18 cellular contexts compared by ENCODE assay signal in genomic region chr14:88007608-88008007, GRCh38. TPM values are rescaled to one million over a fixed set of nuclear protein-coding genes. Genes with fewer than 3 reads are reported as not detected.
A peak's percentile ranks its signal among the peaks of the same experiment; 100 is the strongest.
DNase-seq lines count a peak whose midpoint lies in the region; ATAC-seq and TF ChIP-seq lines count a peak whose summit lies in the region.
"Had no signal": no experiment of that assay in that cellular context is flagged by ENCODE, and none has a peak within 500 bp of the region (broad histone marks: within the 10 kb centered on the region; RNA-seq: fewer than 3 reads in every experiment).

No MANE protein-coding gene starts in this region.

- H3K36me3 ChIP-seq in CD4-positive, alpha-beta memory T cell (ENCODE audit: insufficient read depth, low read length), result peaks cover 12% of the 10 kb centered on the region
- H3K36me3 ChIP-seq: ascending aorta had no signal

- intact Hi-C loops in CD14-positive monocyte (cut with micrococcal nuclease), result loop anchor here in 1 of 2 donors (10.0 kb wide), 1 partner anchor 377 kb away; the partner anchor contains the start of gene SPATA7
- intact Hi-C loops in CD4-positive, alpha-beta memory T cell (cut with micrococcal nuclease), result loop anchor here (5.0 kb wide), 1 partner anchor 550 kb away; the partner anchor contains the start of gene PTPN21

- peaks cover 0 to 1% (median 0%) of the 10 kb centered on the region in 3 donors for H3K27me3 Mint-ChIP-seq in CD14-positive monocyte (ENCODE audit: low read depth in 3 of 3)
- H3K27me3 Mint-ChIP-seq in CD4-positive, alpha-beta memory T cell, result no peaks in the 10 kb centered on the region
- no peaks in the 10 kb centered on the region for H3K27me3 Mint-ChIP-seq in activated CD8-positive, alpha-beta T cell treated with anti-CD3 and anti-CD28 coated beads, Interleukin-2, amount 10 ng/mL, durations not matched to agents 7 days and 5 days (ENCODE audit: low read depth)
- H3K27me3 Mint-ChIP-seq in memory B cell, result no peaks in the 10 kb centered on the region

- no peaks in the 10 kb centered on the region for H3K27me3 ChIP-seq in CD4-positive, alpha-beta memory T cell (ENCODE audit: insufficient read depth, low read length)
- H3K27me3 ChIP-seq: ascending aorta, foreskin keratinocyte had no signal

- H3K36me3 Mint-ChIP-seq in CD14-positive monocyte, result peaks cover 40 to 46% of the 10 kb centered on the region in 2 donors
- H3K36me3 Mint-ChIP-seq in CD4-positive, alpha-beta memory T cell, result peaks cover 34 to 52% of the 10 kb centered on the region in 2 donors
- peaks cover 63% of the 10 kb centered on the region for H3K36me3 Mint-ChIP-seq in activated CD8-positive, alpha-beta T cell treated with anti-CD3 and anti-CD28 coated beads, Interleukin-2, amount 10 ng/mL, durations not matched to agents 7 days and 5 days (ENCODE audit: low read depth)
- H3K36me3 Mint-ChIP-seq in memory B cell, result peaks cover 17% of the 10 kb centered on the region

- TF ChIP-seq CTCF in CD14-positive monocyte (IDR thresholded peaks at IDR 0.05), result no peak

- peak overlapping the region; percentile 51 to 85 for H3K4me3 Mint-ChIP-seq in CD14-positive monocyte
- H3K4me3 Mint-ChIP-seq in CD4-positive, alpha-beta memory T cell, result peak overlapping the region; percentile 74 to 94 (median 82)
- peak overlapping the region; percentile 70 for H3K4me3 Mint-ChIP-seq in activated CD8-positive, alpha-beta T cell treated with anti-CD3 and anti-CD28 coated beads, Interleukin-2, amount 10 ng/mL, durations not matched to agents 7 days and 5 days
- H3K4me3 Mint-ChIP-seq in memory B cell, result peak overlapping the region; percentile 71

- CTCF ChIA-PET in CD4-positive, alpha-beta memory T cell (lab: Charles Lee; ENCODE audit: partially characterized antibody), result interaction anchor here (1.9 to 3.7 kb wide), 3 partner anchors 12 to 61 kb away, joined by 3 to 15 read pairs (median 7); partner anchors contain the start of gene GALC
- CTCF ChIA-PET in activated CD8-positive, alpha-beta T cell treated with anti-CD3 and anti-CD28 coated beads, Interleukin-2, amount 10 ng/mL, durations not matched to agents 7 days and 5 days (lab: Charles Lee), result interaction anchor here (1.4 to 4.5 kb wide), 4 partner anchors 11 to 22 kb away, joined by 3 to 24 read pairs (median 8); partner anchors contain the start of gene GALC

- H3K9me3 Mint-ChIP-seq in CD14-positive monocyte, result no peaks in the 10 kb centered on the region
- H3K9me3 Mint-ChIP-seq in CD4-positive, alpha-beta memory T cell, result no peaks in the 10 kb centered on the region
- H3K9me3 Mint-ChIP-seq in activated CD8-positive, alpha-beta T cell treated with anti-CD3 and anti-CD28 coated beads, Interleukin-2, amount 10 ng/mL, durations not matched to agents 7 days and 5 days (ENCODE audit: insufficient read depth), result no peaks in the 10 kb centered on the region
- H3K9me3 Mint-ChIP-seq in memory B cell, result no peaks in the 10 kb centered on the region

- no peak for ATAC-seq in activated CD8-positive, alpha-beta T cell treated with anti-CD3 and anti-CD28 coated beads, Interleukin-2, amount 10 ng/mL, durations not matched to agents 7 days and 5 days
- ATAC-seq in memory B cell (ENCODE audit: low read depth) (no peak), HG03432 (IDR thresholded peaks at IDR 0.05; ENCODE audit: unreplicated experiment) (no peak)
- ATAC-seq: foreskin keratinocyte had no signal

- H3K4me1 Mint-ChIP-seq in CD14-positive monocyte (peaks cover 70% of the 10 kb centered on the region), memory B cell (peaks cover 52% of the 10 kb centered on the region)
- peaks cover 51 to 81% (median 61%) of the 10 kb centered on the region in 4 donors for H3K4me1 Mint-ChIP-seq in CD4-positive, alpha-beta memory T cell
- H3K4me1 Mint-ChIP-seq in activated CD8-positive, alpha-beta T cell treated with anti-CD3 and anti-CD28 coated beads, Interleukin-2, amount 10 ng/mL, durations not matched to agents 7 days and 5 days (ENCODE audit: low read depth), result peaks cover 63% of the 10 kb centered on the region

- peaks cover 59% of the 10 kb centered on the region for H3K4me1 ChIP-seq in CD4-positive, alpha-beta memory T cell (ENCODE audit: insufficient read depth, low read length)
- H3K4me1 ChIP-seq: ascending aorta, foreskin keratinocyte had no signal

- no peak overlapping the region for H3K4me3 ChIP-seq in CD4-positive, alpha-beta memory T cell (ENCODE audit: low read length in 2 of 2)
- H3K4me3 ChIP-seq: ascending aorta, GM23248 had no signal

- POLR2A ChIA-PET in CD4-positive, alpha-beta memory T cell (lab: Charles Lee; ENCODE audit: partially characterized antibody), result interaction anchor here (1.6 to 6.8 kb wide), 5 partner anchors 8 to 55 kb away, joined by 5 to 207 read pairs (median 14); partner anchors contain the start of gene GALC
- POLR2A ChIA-PET in activated CD8-positive, alpha-beta T cell treated with anti-CD3 and anti-CD28 coated beads, Interleukin-2, amount 10 ng/mL, durations not matched to agents 7 days and 5 days (lab: Charles Lee), result interaction anchor here (6.4 kb wide), 1 partner anchor 14 kb away, joined by 161 read pairs; the partner anchor contains the start of gene GALC

- H3K9me3 ChIP-seq in CD4-positive, alpha-beta memory T cell (ENCODE audit: control insufficient read depth in 1 of 2, low read length in 2 of 2), result no peaks in the 10 kb centered on the region
- H3K9me3 ChIP-seq: ascending aorta had no signal

- H3K27ac Mint-ChIP-seq in CD14-positive monocyte (peak overlapping the region in 4 of 7 donors; percentile 88 to 94 (median 91)), memory B cell (peak overlapping the region; percentile 99)
- H3K27ac Mint-ChIP-seq in CD4-positive, alpha-beta memory T cell, result peak overlapping the region; percentile 83 to 99 (median 94)
- peak overlapping the region; percentile 81 for H3K27ac Mint-ChIP-seq in activated CD8-positive, alpha-beta T cell treated with anti-CD3 and anti-CD28 coated beads, Interleukin-2, amount 10 ng/mL, durations not matched to agents 7 days and 5 days

- DNase-seq in CD14-positive monocyte (ENCODE audit: low spot score) (no peak), memory B cell (ENCODE audit: low spot score in 2 of 2) (no peak), LoVo (ENCODE audit: low spot score) (no peak), SKM-1 (lab: John Stamatoyannopoulos, UW; ENCODE audit: unreplicated experiment) (no peak), DMS114 treated with DMSO at 0.1 percent for 48 hours (lab: John Stamatoyannopoulos, UW; ENCODE audit: unreplicated experiment) (no peak)
- DNase-seq in CD4-positive, alpha-beta memory T cell, result no peak
- DNase-seq in activated CD8-positive, alpha-beta T cell treated with anti-CD3 and anti-CD28 coated beads, Interleukin-2, amount 10 ng/mL, durations not matched to agents 7 days and 5 days, result no peak
- DNase-seq: activated CD4-positive, alpha-beta T cell treated with anti-CD3 and anti-CD28 coated beads for 4 hours; central memory CD4-positive, alpha-beta T cell; erythroblast; foreskin keratinocyte; GM23248; NCI-H187 treated with DMSO at 0.1 percent for 48 hours; NCI-H774; stimulated activated CD4-positive, alpha-beta T cell treated with anti-CD3 and anti-CD28 coated beads, Interleukin-4, amount 100 ng/mL, for 1 hour had no signal

- H3K27ac ChIP-seq in CD4-positive, alpha-beta memory T cell (ENCODE audit: low read depth, low read length), result peak overlapping the region; percentile 49
- H3K27ac ChIP-seq: ascending aorta, foreskin keratinocyte, GM23248 had no signal

RNA-seq across cellular contexts. Expression of gene GPR65, which starts 2.7 kb away (rescaled TPM):
- 10 to 100 TPM; 15.5 to 33.3 TPM for polyA plus RNA-seq in CD14-positive monocyte
- total RNA-seq in CD4-positive, alpha-beta memory T cell, result 10 to 100 TPM; 14.2 to 15.5 TPM
- 10 to 100 TPM; 26.0 to 35.0 TPM for polyA plus RNA-seq in CD4-positive, alpha-beta memory T cell
- total RNA-seq in activated CD8-positive, alpha-beta T cell treated with anti-CD3 and anti-CD28 coated beads, Interleukin-2, amount 10 ng/mL, durations not matched to agents 7 days and 5 days, result 10 to 100 TPM; 21.9 to 22.9 TPM
- total RNA-seq: foreskin keratinocyte, renal cortical epithelial cell had no signal
- polyA plus RNA-seq: foreskin keratinocyte had no signal

RNA-seq across cellular contexts. Expression of gene GALC, which starts 14.6 kb away (rescaled TPM):
- 10 to 100 TPM; 28.6 to 40.6 TPM for polyA plus RNA-seq in CD14-positive monocyte
- total RNA-seq in CD4-positive, alpha-beta memory T cell, result 10 to 100 TPM; 26.6 to 28.7 TPM
- polyA plus RNA-seq in CD4-positive, alpha-beta memory T cell, result 10 to 100 TPM; 23.4 to 27.9 TPM
- 10 to 100 TPM; 15.6 to 17.0 TPM for total RNA-seq in activated CD8-positive, alpha-beta T cell treated with anti-CD3 and anti-CD28 coated beads, Interleukin-2, amount 10 ng/mL, durations not matched to agents 7 days and 5 days
